In genomic region chr1:234264832-234265231, GRCh38 we compare ENCODE assay signal across 22 cellular contexts.
A peak's percentile ranks its signal among the peaks of the same experiment; 100 is the strongest.
DNase-seq lines count a peak whose midpoint lies in the region; ATAC-seq, FAIRE-seq and TF ChIP-seq lines count a peak whose summit lies in the region.
"Had no signal": no experiment of that assay in that cellular context is flagged by ENCODE, and none has a peak within 500 bp of the region (broad histone marks: within the 10 kb centered on the region; RNA-seq: fewer than 3 reads in every experiment).

No MANE protein-coding gene starts in this region.

- H3K4me3 Mint-ChIP-seq in neural crest cell (no peak overlapping the region), type B pancreatic cell (no peak overlapping the region)
- no peak overlapping the region for H3K4me3 Mint-ChIP-seq in stimulated activated memory B cell treated with anti-CD40 and anti-IgM and Interleukin-4, amounts not matched to agents 10 μg/mL and 1 μg/mL and 100 μg/mL, for 72 hours
- H3K4me3 Mint-ChIP-seq: B cell; CD8-positive, alpha-beta T cell; H9 had no signal

- CTCF ChIA-PET in HepG2 (lab: Yijun Ruan, JAX; ENCODE audit: low intra/inter-chr PET ratio, low total read pairs) = no interaction called here

- TF ChIP-seq RAD21 in HepG2 (CRISPR knock-in tag; IDR thresholded peaks at IDR 0.05) = no peak

- H3K9me3 ChIP-seq in HepG2 (ENCODE audit: low read length) = no peaks in the 10 kb centered on the region
- H3K9me3 ChIP-seq in right lobe of liver = no peaks in the 10 kb centered on the region
- H3K9me3 ChIP-seq: Caco-2 had no signal

- H4K20me1 ChIP-seq in HepG2 (ENCODE audit: insufficient read depth, low read length) = no peaks in the 10 kb centered on the region
- H4K20me1 ChIP-seq: BLaER1 had no signal

- intact Hi-C loops in HepG2 (cut with micrococcal nuclease; ENCODE audit: unreplicated experiment) (no loop called here), right lobe of liver (cut with DNase I) (no loop called here)

- ATAC-seq in HepG2 (peak; percentile 80), right lobe of liver (no peak)
- peak; percentile 44 for ATAC-seq in stimulated activated memory B cell treated with anti-CD40 and anti-IgM and Interleukin-4, amounts not matched to agents 10 μg/mL and 1 μg/mL and 100 μg/mL, for 72 hours
- ATAC-seq: CD8-positive, alpha-beta T cell; HCT116 had no signal

- H3K36me3 ChIP-seq in HepG2 (replicated peaks in 1 of 2; ENCODE audit: control insufficient read depth in 1 of 2, insufficient read depth in 2 of 2, low read length in 2 of 2) (no peaks in the 10 kb centered on the region), right lobe of liver (no peaks in the 10 kb centered on the region)
- H3K36me3 ChIP-seq: BLaER1 had no signal

- no peak for TF ChIP-seq EP300 in HepG2 (IDR thresholded peaks at IDR 0.05; ENCODE audit: low read depth in 2 of 2, low read length in 2 of 2)
- no peak for TF ChIP-seq EP300 in HepG2 (CRISPR knock-in tag; IDR thresholded peaks at IDR 0.05; ENCODE audit: borderline replicate concordance)

- H3K9ac ChIP-seq in HepG2 (ENCODE audit: insufficient read depth, low read depth, low read length) = no peak overlapping the region
- H3K9ac ChIP-seq: BLaER1, GM23248 had no signal

- H3K79me2 ChIP-seq in HepG2 (ENCODE audit: insufficient read depth, low read length) = no peaks in the 10 kb centered on the region

- no peaks in the 10 kb centered on the region for H3K27me3 Mint-ChIP-seq in neural crest cell (ENCODE audit: low read depth)
- H3K27me3 Mint-ChIP-seq in stimulated activated memory B cell treated with anti-CD40 and anti-IgM and Interleukin-4, amounts not matched to agents 10 μg/mL and 1 μg/mL and 100 μg/mL, for 72 hours = peaks cover 49% of the 10 kb centered on the region
- peaks cover 10% of the 10 kb centered on the region for H3K27me3 Mint-ChIP-seq in type B pancreatic cell
- H3K27me3 Mint-ChIP-seq: CD4-positive, CD25-positive, alpha-beta regulatory T cell had no signal

- POLR2A ChIA-PET in HepG2 (lab: Yijun Ruan, JAX) = no interaction called here

- FAIRE-seq in HepG2 (lab: Jason Lieb, UNC) (no peak), H54 (lab: Jason Lieb, UNC) (no peak)
- FAIRE-seq: A204.1, G401.6, GM12892, H1 had no signal

- H2AFZ ChIP-seq in HepG2 (ENCODE audit: low read length) = no peak overlapping the region
- H2AFZ ChIP-seq: GM23248 had no signal

- H3K4me1 ChIP-seq in HepG2 (ENCODE audit: insufficient read depth, low read length) = peaks cover 29% of the 10 kb centered on the region
- H3K4me1 ChIP-seq in right lobe of liver = no peaks in the 10 kb centered on the region
- H3K4me1 ChIP-seq: BLaER1, Caco-2 had no signal

- H3K27ac ChIP-seq in HepG2 (ENCODE audit: extremely low read length, insufficient read depth, low read length) (no peak overlapping the region), right lobe of liver (no peak overlapping the region)
- H3K27ac ChIP-seq: 22Rv1, BLaER1, C4-2B, GM23248 had no signal

- peaks cover 2% of the 10 kb centered on the region for H3K9me3 Mint-ChIP-seq in neural crest cell
- H3K9me3 Mint-ChIP-seq in stimulated activated memory B cell treated with anti-CD40 and anti-IgM and Interleukin-4, amounts not matched to agents 10 μg/mL and 1 μg/mL and 100 μg/mL, for 72 hours = no peaks in the 10 kb centered on the region
- no peaks in the 10 kb centered on the region for H3K9me3 Mint-ChIP-seq in type B pancreatic cell
- H3K9me3 Mint-ChIP-seq: CD8-positive, alpha-beta T cell had no signal

- 10% methylated on average over 5 of the region's 5 CpGs for WGBS in HepG2 (ENCODE audit: low lambda C conversion rate)
- 87% methylated on average over 5 of the region's 5 CpGs for WGBS in right lobe of liver (ENCODE audit: insufficient coverage, low coverage, low lambda C conversion rate, missing lambda C conversion rate)

- TF ChIP-seq CTCF in HepG2 (CRISPR knock-in tag; IDR thresholded peaks at IDR 0.05) (no peak), right lobe of liver (IDR thresholded peaks at IDR 0.05) (no peak), neural crest cell (conservative IDR thresholded peaks at IDR 0.05) (no peak), type B pancreatic cell (conservative IDR thresholded peaks at IDR 0.05) (no peak)

- DNase-seq in HepG2 (ENCODE audit: low spot score) (no peak), right lobe of liver (no peak), neural crest cell (ENCODE audit: low read depth, low spot score) (no peak), type B pancreatic cell (ENCODE audit: extremely low spot score, unreplicated experiment) (no peak), H54 (ENCODE audit: insufficient read length, low spot score) (no peak)
- DNase-seq: Caco-2; CD4-positive, CD25-positive, alpha-beta regulatory T cell; CD8-positive, alpha-beta T cell; DMS153; DND-41; GM23248; H9 had no signal

- peaks cover 2% of the 10 kb centered on the region for H3K36me3 Mint-ChIP-seq in neural crest cell (ENCODE audit: low read depth)
- H3K36me3 Mint-ChIP-seq in stimulated activated memory B cell treated with anti-CD40 and anti-IgM and Interleukin-4, amounts not matched to agents 10 μg/mL and 1 μg/mL and 100 μg/mL, for 72 hours = no peaks in the 10 kb centered on the region
- peaks cover 2% of the 10 kb centered on the region for H3K36me3 Mint-ChIP-seq in type B pancreatic cell
- H3K36me3 Mint-ChIP-seq: CD4-positive, CD25-positive, alpha-beta regulatory T cell; CD8-positive, alpha-beta T cell had no signal

- H3K4me1 Mint-ChIP-seq in neural crest cell (peaks cover 6% of the 10 kb centered on the region), type B pancreatic cell (ENCODE audit: unreplicated experiment) (no peaks in the 10 kb centered on the region)
- peaks cover 4% of the 10 kb centered on the region for H3K4me1 Mint-ChIP-seq in stimulated activated memory B cell treated with anti-CD40 and anti-IgM and Interleukin-4, amounts not matched to agents 10 μg/mL and 1 μg/mL and 100 μg/mL, for 72 hours
- H3K4me1 Mint-ChIP-seq: B cell had no signal

- H3K4me3 ChIP-seq in HepG2 (replicated peaks in 1 of 3; ENCODE audit: insufficient read depth in 1 of 3, low read depth in 2 of 3, low read length in 3 of 3) (no peak overlapping the region), right lobe of liver (no peak overlapping the region)
- H3K4me3 ChIP-seq: BLaER1, GM23248 had no signal

- H3K4me2 ChIP-seq in HepG2 (ENCODE audit: low read depth, low read length) = no peak overlapping the region
- H3K4me2 ChIP-seq: BLaER1 had no signal

- TF ChIP-seq POLR2A in HepG2 (IDR thresholded peaks at IDR 0.05; ENCODE audit: insufficient read depth in 1 of 2, low read depth in 2 of 2, low read length in 2 of 2) (no peak), right lobe of liver (IDR thresholded peaks at IDR 0.05) (no peak), H54 (IDR thresholded peaks at IDR 0.05; ENCODE audit: low read depth, low read length) (no peak)

- H3K27me3 ChIP-seq in HepG2 (ENCODE audit: control insufficient read depth in 1 of 2, insufficient read depth in 2 of 2, low read length in 2 of 2) = 0 out of 5 replicates have a peak, but pooled peaks cover 0 to 15% of the 10 kb centered on the region in 2 experiments
- H3K27me3 ChIP-seq in right lobe of liver = no peaks in the 10 kb centered on the region
- H3K27me3 ChIP-seq: BLaER1 had no signal

- H3K27ac Mint-ChIP-seq in neural crest cell (ENCODE audit: unreplicated experiment) = peak overlapping the region; percentile 72
- no peak overlapping the region for H3K27ac Mint-ChIP-seq in stimulated activated memory B cell treated with anti-CD40 and anti-IgM and Interleukin-4, amounts not matched to agents 10 μg/mL and 1 μg/mL and 100 μg/mL, for 72 hours
- H3K27ac Mint-ChIP-seq in type B pancreatic cell = no peak overlapping the region
- H3K27ac Mint-ChIP-seq: B cell; CD4-positive, CD25-positive, alpha-beta regulatory T cell; CD8-positive, alpha-beta T cell; H9 had no signal

- no TSS peak for BruUV-seq in HepG2 (replicated peaks; lab: Mats Ljungman, UMichigan)

- in situ Hi-C loops in HepG2 (cut with HindIII; ENCODE audit: extremely low pct_ligation_motif_present, low pct_unique_long_range_greater_than_20kb) = no loop called here

TF ChIP-seq in HepG2, 621 proteins besides CTCF, POLR2A, EP300 and RAD21:
- TF ChIP-seq STAT6 (CRISPR knock-in tag; IDR thresholded peaks at IDR 0.05; ENCODE audit: borderline replicate concordance) (no peak), ZNF333 (CRISPR knock-in tag; IDR thresholded peaks at IDR 0.05; ENCODE audit: borderline replicate concordance) (no peak)

Comparison
In these comparisons a context has a peak if more than half of its experiments do, and no peak if none do; other contexts are left out.
1. ATAC-seq: peak in HepG2 (single experiment) and stimulated activated memory B cell treated with anti-CD40 and anti-IgM and Interleukin-4, amounts not matched to agents 10 μg/mL and 1 μg/mL and 100 μg/mL, for 72 hours (single experiment); none in right lobe of liver (0 of 4).